21 cellular contexts compared by ENCODE assay signal in the genomic region with DNA sequence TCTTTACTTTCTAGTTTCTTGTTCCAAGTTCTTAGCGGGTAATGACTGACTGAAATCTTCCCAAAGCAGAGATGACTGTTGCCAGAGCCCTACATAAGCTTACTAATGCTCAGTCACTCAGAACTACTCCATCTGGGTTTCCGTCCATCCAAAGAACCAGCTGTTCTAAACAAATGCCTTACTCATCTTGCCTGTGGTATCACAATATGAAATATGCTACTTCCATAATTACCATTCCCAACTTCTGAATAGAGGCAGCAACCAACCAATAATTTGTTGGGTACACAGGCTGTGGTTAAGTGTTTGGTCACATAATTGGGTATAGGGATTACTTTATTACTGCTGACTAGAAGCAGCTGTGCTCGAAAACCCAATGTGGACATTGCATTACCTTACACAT.
DNase-seq lines count a peak whose midpoint lies in the region; ATAC-seq lines count a peak whose summit lies in the region.
"Had no signal": no experiment of that assay in that cellular context is flagged by ENCODE, and none has a peak within 500 bp of the region (broad histone marks: within the 10 kb centered on the region; RNA-seq: fewer than 3 reads in every experiment).

No MANE protein-coding gene starts in this region.

- ATAC-seq in GM18519 (IDR thresholded peaks at IDR 0.05; ENCODE audit: low FRiP score, unreplicated experiment) = no peak
- no peak for ATAC-seq in GM19455 (IDR thresholded peaks at IDR 0.05; ENCODE audit: unreplicated experiment)
- ATAC-seq in esophagus mucosa = no peak
- ATAC-seq: GM12878, GM23338, Panc1 had no signal

- DNase-seq in H4 (ENCODE audit: low spot score) (peak; percentile 66), NCI-H1694 treated with DMSO at 0.1 percent for 48 hours (lab: John Stamatoyannopoulos, UW) (peak; percentile 40), RPMI7951 (ENCODE audit: low read depth) (peak; percentile 13), fibroblast of gingiva (ENCODE audit: low read depth) (peak; percentile 29)
- no peak for DNase-seq in activated CD8-positive, alpha-beta memory T cell treated with anti-CD3 and anti-CD28 coated beads for 24 hours
- DNase-seq: CD4-positive, alpha-beta T cell; COR-L47; DND-41; HCEC 1CT; Kasumi-1; MM.1S; NCI-H1048; NCI-H2107; NCI-H2227 treated with DMSO at 0.1 percent for 48 hours; NCI-H82 had no signal
